18 cellular contexts compared by ENCODE assay signal in the genomic region with DNA sequence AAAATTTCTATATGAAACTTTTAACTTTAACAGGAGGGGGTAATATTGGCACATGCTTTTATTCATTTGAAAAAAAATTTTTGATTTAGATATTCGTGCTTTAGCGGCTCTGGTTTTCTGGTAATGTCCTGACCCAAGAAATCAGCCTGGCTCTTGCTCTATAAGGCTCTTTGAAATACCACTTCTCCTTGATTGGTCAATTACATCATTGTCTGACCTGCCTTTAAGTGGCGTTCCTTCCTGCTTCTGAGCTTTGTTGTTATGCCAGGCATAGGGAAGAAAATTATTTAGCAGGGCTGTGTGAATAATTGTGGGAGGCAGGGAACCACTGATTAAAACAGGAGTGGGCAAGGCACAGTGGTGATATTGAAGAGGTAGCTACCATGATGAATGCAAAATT. TPM values are rescaled to one million over a fixed set of nuclear protein-coding genes. Genes with fewer than 3 reads are reported as not detected.
DNase-seq lines count a peak whose midpoint lies in the region; ATAC-seq and TF ChIP-seq lines count a peak whose summit lies in the region.
"Had no signal": no experiment of that assay in that cellular context is flagged by ENCODE, and none has a peak within 500 bp of the region (broad histone marks: within the 10 kb centered on the region; RNA-seq: fewer than 3 reads in every experiment).

No MANE protein-coding gene starts in this region.

- ATAC-seq in right cardiac atrium (no peak), Right ventricle myocardium superior (ENCODE audit: poor library complexity) (no peak)
- ATAC-seq: activated CD4-positive, alpha-beta T cell treated with anti-CD3 and anti-CD28 coated beads for 36 hours; natural killer cell treated with Interleukin-12 subunit alpha and Interleukin-12 subunit beta and Interleukin-15 and Interleukin-18, amount 100 ng/mL, for 72 hours; PC-3 had no signal

- no peaks in the 10 kb centered on the region for H3K27me3 ChIP-seq in right cardiac atrium (ENCODE audit: control insufficient read depth, insufficient read depth)
- H3K27me3 ChIP-seq in adipocyte (replicated peaks; ENCODE audit: control insufficient read depth, insufficient read depth, low read length), result no peaks in the 10 kb centered on the region
- H3K27me3 ChIP-seq: transverse colon had no signal

- H3K9ac ChIP-seq in adipocyte (ENCODE audit: low read length), result no peak overlapping the region
- H3K9ac ChIP-seq: SK-N-SH had no signal

- no peak for TF ChIP-seq CTCF in GM10266 (IDR thresholded peaks at IDR 0.05; ENCODE audit: control insufficient read depth, insufficient read depth, low read depth, missing control alignments)

- H3K27ac ChIP-seq in right cardiac atrium (ENCODE audit: low read length), result no peak overlapping the region
- H3K27ac ChIP-seq: transverse colon had no signal

- DNase-seq in right cardiac atrium, result no peak
- no peak for DNase-seq in Right ventricle myocardium superior
- no peak for DNase-seq in adipocyte (ENCODE audit: low read depth)
- DNase-seq in medulla oblongata (ENCODE audit: extremely low spot score), result peak; percentile 12
- no peak for DNase-seq in GM10266 (ENCODE audit: extremely low spot score)
- no peak for DNase-seq in HPDE6-E6E7 (ENCODE audit: extremely low spot score)
- no peak for DNase-seq in activated CD4-positive, CD25-positive, alpha-beta regulatory T cell (lab: John Stamatoyannopoulos, UW)
- DNase-seq in SKM-1 treated with dmso at 0.1 percent for 144 hours (lab: John Stamatoyannopoulos, UW; ENCODE audit: unreplicated experiment), result no peak
- DNase-seq: activated CD4-positive, alpha-beta T cell treated with anti-CD3 and anti-CD28 coated beads for 36 hours; CD4-positive, alpha-beta memory T cell; DND-41; dorsolateral prefrontal cortex; mesendoderm; NCI-H1694 treated with DMSO at 0.1 percent for 48 hours; PC-3; SK-N-SH; transverse colon had no signal

- H3K36me3 ChIP-seq in adipocyte (ENCODE audit: control insufficient read depth, insufficient read depth, low read length, severe bottlenecking), result no peaks in the 10 kb centered on the region
- H3K36me3 ChIP-seq: transverse colon had no signal

- WGBS in right cardiac atrium, result 65% methylated on average over 3 of the region's 3 CpGs

- intact Hi-C loops in right cardiac atrium (cut with DNase I), result no loop called here
- intact Hi-C loops in Right ventricle myocardium superior (cut with DNase I), result no loop called here

- H3K4me3 ChIP-seq in right cardiac atrium (ENCODE audit: low read length) (peak overlapping the region; percentile 63), adipocyte (ENCODE audit: low read length) (peak overlapping the region; percentile 85)
- H3K4me3 ChIP-seq: transverse colon had no signal

- H3K9me3 ChIP-seq in right cardiac atrium (ENCODE audit: control insufficient read depth, low read length) (no peaks in the 10 kb centered on the region), adipocyte (ENCODE audit: control insufficient read depth, low read length) (no peaks in the 10 kb centered on the region)
- H3K9me3 ChIP-seq: SK-N-SH, transverse colon had no signal

- peaks cover 10% of the 10 kb centered on the region for H3K4me1 ChIP-seq in right cardiac atrium (ENCODE audit: control insufficient read depth, insufficient read depth, low read length)
- H3K4me1 ChIP-seq in adipocyte (ENCODE audit: control insufficient read depth, insufficient read depth, low read length), result peaks cover 50% of the 10 kb centered on the region

RNA-seq across cellular contexts. Expression of a gene that starts 3.9 kb away (rescaled TPM):
- 10 to 100 TPM; 11.9 to 17.3 (median 15.4) TPM for total RNA-seq in right cardiac atrium
- polyA plus RNA-seq in right cardiac atrium, result 7.1 TPM
- 17.1 TPM for total RNA-seq in Right ventricle myocardium superior
